ENCODE assay signal across 18 cellular contexts in the genomic region with DNA sequence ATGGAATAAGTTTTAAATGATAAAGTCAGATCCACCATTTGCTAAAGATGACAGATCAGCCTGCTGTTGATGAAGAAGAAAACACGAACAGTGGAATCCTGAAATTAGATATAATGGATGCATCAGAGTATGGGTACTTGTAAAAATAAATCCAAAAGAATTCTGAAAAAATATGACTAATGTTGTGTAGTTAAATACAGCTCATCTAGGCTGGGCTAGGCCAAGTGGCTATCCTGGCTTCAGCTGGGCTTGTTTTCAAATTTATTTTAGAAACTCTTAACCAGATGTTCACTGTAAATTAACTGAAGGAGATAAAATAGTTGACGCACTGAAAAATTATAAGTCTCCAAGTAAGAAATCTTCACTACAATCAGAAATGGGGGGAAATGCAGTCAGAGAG.
"Had no signal": no experiment of that assay in that cellular context is flagged by ENCODE, and none has a peak within 500 bp of the region (broad histone marks: within the 10 kb centered on the region; RNA-seq: fewer than 3 reads in every experiment).

No MANE protein-coding gene starts in this region.

- H3K27me3 ChIP-seq: colonic mucosa, gastroesophageal sphincter, heart left ventricle, left lung, pancreas, sigmoid colon had no signal

- H3K4me3 ChIP-seq: colonic mucosa, gastroesophageal sphincter, heart left ventricle, left lung, mucosa of descending colon, pancreas, sigmoid colon had no signal

- H3K36me3 ChIP-seq: colonic mucosa, gastroesophageal sphincter, heart left ventricle, left lung, pancreas, sigmoid colon had no signal

- H3K27ac ChIP-seq: colonic mucosa, gastroesophageal sphincter, heart left ventricle, left lung, pancreas had no signal

- ATAC-seq: activated CD4-positive, CD25-positive, alpha-beta regulatory T cell treated with anti-CD3 and anti-CD28 coated beads, Interleukin-2, amount 50 U/mL, for 24 hours; activated CD8-positive, alpha-beta T cell treated with anti-CD3 and anti-CD28 coated beads, Interleukin-2, amount 10 ng/mL, durations not matched to agents 7 days and 5 days; activated T-cell treated with anti-CD3 and anti-CD28 coated beads, Interleukin-2, amount 50 U/mL, for 4 hours; gastroesophageal sphincter; heart left ventricle; left lung; mucosa of descending colon; naive thymus-derived CD8-positive, alpha-beta T cell; pancreas; stimulated activated naive B cell treated with anti-CD40 and anti-IgM and Interleukin-4, amounts not matched to agents 10 μg/mL and 1 μg/mL and 100 μg/mL, for 72 hours had no signal

- H3K9me3 ChIP-seq: colonic mucosa, gastroesophageal sphincter, heart left ventricle, left lung, mucosa of descending colon, pancreas, sigmoid colon had no signal

- H3K4me1 ChIP-seq: colonic mucosa had no signal

- DNase-seq: activated CD4-positive, alpha-beta T cell treated with anti-CD3 and anti-CD28 coated beads, Interleukin-2, amount 10 ng/mL, durations not matched to agents 7 days and 5 days; activated CD8-positive, alpha-beta T cell treated with anti-CD3 and anti-CD28 coated beads, Interleukin-2, amount 10 ng/mL, durations not matched to agents 7 days and 5 days; activated effector memory CD4-positive, alpha-beta T cell treated with Interleukin-2 at 50 U/mL for 16 hours; activated naive CD4-positive, alpha-beta T cell treated with anti-CD3 and anti-CD28 coated beads, Interleukin-2, amount 50 U/mL, for 16 hours; activated T-cell treated with anti-CD3 and anti-CD28 coated beads, Interleukin-2, amount 50 U/mL, for 4 hours; aorta; colonic mucosa; heart left ventricle; kidney; left lung; mucosa of descending colon; naive thymus-derived CD8-positive, alpha-beta T cell; pancreas; sigmoid colon; stimulated activated naive B cell treated with anti-CD40 and anti-IgM and Interleukin-4, amounts not matched to agents 10 μg/mL and 1 μg/mL and 100 μg/mL, for 72 hours; T1000 had no signal
